11 cellular contexts compared by ENCODE assay signal in the genomic region with DNA sequence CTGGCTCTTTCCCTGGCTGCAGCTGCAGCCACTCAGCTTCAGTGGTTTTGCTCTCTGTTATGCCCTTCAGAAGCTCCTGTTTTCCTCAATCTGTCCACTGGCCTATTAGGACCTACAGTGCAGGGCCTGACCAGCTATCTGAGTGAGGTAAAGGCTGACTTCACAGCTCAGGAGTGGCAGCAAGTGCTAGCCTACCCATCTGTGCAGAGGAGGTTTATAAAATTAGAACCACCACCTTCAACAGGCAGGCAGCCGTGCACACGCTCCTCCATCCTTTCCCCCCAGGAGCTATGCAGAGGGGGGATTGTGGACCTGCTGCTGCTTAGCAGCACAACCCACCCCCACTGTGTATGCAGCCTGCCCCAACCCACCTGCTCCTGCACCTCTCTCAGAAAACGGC. TPM values are rescaled to one million over a fixed set of nuclear protein-coding genes. Genes with fewer than 3 reads are reported as not detected.
DNase-seq lines count a peak whose midpoint lies in the region; ATAC-seq and TF ChIP-seq lines count a peak whose summit lies in the region.
"Had no signal": no experiment of that assay in that cellular context is flagged by ENCODE, and none has a peak within 500 bp of the region (broad histone marks: within the 10 kb centered on the region; RNA-seq: fewer than 3 reads in every experiment).

No MANE protein-coding gene starts in this region.

- H3K4me1 ChIP-seq in CD4-positive, alpha-beta memory T cell (ENCODE audit: insufficient read depth, low read length): peaks cover 52% of the 10 kb centered on the region
- H3K4me1 ChIP-seq in Panc1 (ENCODE audit: control insufficient read depth, insufficient read depth, low read length) (peaks cover under 1% of the 10 kb centered on the region; the same call in 1 of the 2 replicates), HAP-1 (peaks cover 13% of the 10 kb centered on the region)

- peak overlapping the region in 4 of 7 donors; percentile 29 to 80 (median 55) for H3K27ac Mint-ChIP-seq in CD4-positive, alpha-beta memory T cell

- no peaks in the 10 kb centered on the region for H3K27me3 Mint-ChIP-seq in CD4-positive, alpha-beta memory T cell

- DNase-seq in CD4-positive, alpha-beta memory T cell: no peak
- DNase-seq in Panc1 (ENCODE audit: low read depth, low spot score): no peak
- peak; percentile 47 for DNase-seq in myocyte (ENCODE audit: low read depth)
- DNase-seq in HAP-1 (ENCODE audit: low spot score in 2 of 2): no peak
- no peak for DNase-seq in NCI-H146 (lab: John Stamatoyannopoulos, UW)
- no peak for DNase-seq in GM20000 (ENCODE audit: low spot score)
- DNase-seq: activated CD8-positive, alpha-beta memory T cell treated with anti-CD3 and anti-CD28 coated beads for 24 hours had no signal

- H3K27ac ChIP-seq in CD4-positive, alpha-beta memory T cell (ENCODE audit: low read depth, low read length): no peak overlapping the region
- no peak overlapping the region for H3K27ac ChIP-seq in Panc1 (ENCODE audit: low read length)
- peak overlapping the region; percentile 86 for H3K27ac ChIP-seq in cingulate gyrus (ENCODE audit: low read depth, low read length)

- in situ Hi-C loops in Panc1 (cut with HindIII; ENCODE audit: low pct_unique_long_range_greater_than_20kb, low sequenced_read_pairs) (no loop called here), HAP-1 (cut with MboI; ENCODE audit: low sequenced_read_pairs) (no loop called here)

- CTCF ChIA-PET in CD4-positive, alpha-beta memory T cell (lab: Charles Lee; ENCODE audit: partially characterized antibody): interaction anchor here (0.9 kb wide), 1 partner anchor 11 kb away, joined by 3 read pairs; no protein-coding TSS in a partner anchor
- CTCF ChIA-PET in Panc1 (lab: Charles Lee): no interaction called here

- no TSS peak for BruUV-seq in Panc1 (replicated peaks; lab: Mats Ljungman, UMichigan)

- H3K36me3 Mint-ChIP-seq in CD4-positive, alpha-beta memory T cell: peaks cover 51 to 86% of the 10 kb centered on the region in 2 donors

- ATAC-seq in Panc1: 0 out of 2 replicates have a peak, but pooled peaks have one; percentile 54
- ATAC-seq in HG03097 (IDR thresholded peaks at IDR 0.05; ENCODE audit: low FRiP score, unreplicated experiment): no peak

- H3K9me3 Mint-ChIP-seq in CD4-positive, alpha-beta memory T cell: no peaks in the 10 kb centered on the region
- H3K9me3 Mint-ChIP-seq: CD14-positive monocyte had no signal

- intact Hi-C loops in CD4-positive, alpha-beta memory T cell (cut with micrococcal nuclease): no loop called here
- intact Hi-C loops in Panc1 (cut with micrococcal nuclease; ENCODE audit: unreplicated experiment): no loop called here

- POLR2A ChIA-PET in CD4-positive, alpha-beta memory T cell (lab: Charles Lee; ENCODE audit: partially characterized antibody): no interaction called here
- POLR2A ChIA-PET in Panc1 (lab: Charles Lee): no interaction called here

- H3K4me3 Mint-ChIP-seq in CD4-positive, alpha-beta memory T cell: peak overlapping the region in 2 of 8 donors; percentile 15 to 35
- H3K4me3 Mint-ChIP-seq: CD14-positive monocyte had no signal

- no peak overlapping the region for H3K4me3 ChIP-seq in CD4-positive, alpha-beta memory T cell (ENCODE audit: low read length in 2 of 2)
- H3K4me3 ChIP-seq in Panc1 (ENCODE audit: low read depth in 2 of 2, low read length in 2 of 2) (no peak overlapping the region), HAP-1 (no peak overlapping the region)

- peaks cover 67% of the 10 kb centered on the region for H3K36me3 ChIP-seq in CD4-positive, alpha-beta memory T cell (ENCODE audit: insufficient read depth, low read length)
- H3K36me3 ChIP-seq in Panc1 (ENCODE audit: control insufficient read depth, insufficient read depth, low read length) (peaks cover 27% of the 10 kb centered on the region), HAP-1 (replicated peaks) (peaks cover 64% of the 10 kb centered on the region)

- H3K27me3 ChIP-seq in CD4-positive, alpha-beta memory T cell (ENCODE audit: insufficient read depth, low read length): no peaks in the 10 kb centered on the region
- no peaks in the 10 kb centered on the region for H3K27me3 ChIP-seq in Panc1 (ENCODE audit: control insufficient read depth, insufficient read depth, low read length)
- H3K27me3 ChIP-seq in HAP-1 (ENCODE audit: low read depth): no peaks in the 10 kb centered on the region

- H3K9me3 ChIP-seq in CD4-positive, alpha-beta memory T cell (ENCODE audit: control insufficient read depth in 1 of 2, low read length in 2 of 2): no peaks in the 10 kb centered on the region
- H3K9me3 ChIP-seq in Panc1 (ENCODE audit: control insufficient read depth, insufficient read depth, low read depth, low read length) (no peaks in the 10 kb centered on the region), HAP-1 (no peaks in the 10 kb centered on the region)

- H3K4me1 Mint-ChIP-seq in CD4-positive, alpha-beta memory T cell: peaks cover 29 to 67% (median 48%) of the 10 kb centered on the region in 4 donors

- TF ChIP-seq CTCF in Panc1 (IDR thresholded peaks at IDR 0.05) (no peak), GM20000 (IDR thresholded peaks at IDR 0.05; ENCODE audit: extremely low read depth, missing control alignments) (no peak)

RNA-seq across cellular contexts. Expression of a gene that starts 8.3 kb away (rescaled TPM):
- total RNA-seq in CD4-positive, alpha-beta memory T cell: 100 to 1,000 TPM; 240 to 247 TPM
- polyA plus RNA-seq in CD4-positive, alpha-beta memory T cell: 100 to 1,000 TPM in 1 of 2 donors, 10 to 100 TPM in 1; 64.4 to 162 TPM
- 136 TPM for total RNA-seq in Panc1 (2021; ENCODE audit: unreplicated experiment)
- 88.1 TPM for polyA plus RNA-seq in Panc1 (2012; ENCODE audit: insufficient read length)
- 42.4 and 48.1 TPM in 2 replicates for total RNA-seq in myocyte
- polyA plus RNA-seq in myocyte (2012): 44.2 TPM

RNA-seq across cellular contexts. Expression of a gene that starts 32.1 kb away (rescaled TPM):
- total RNA-seq in CD4-positive, alpha-beta memory T cell: not detected
- not detected for polyA plus RNA-seq in CD4-positive, alpha-beta memory T cell
- total RNA-seq in Panc1 (2021; ENCODE audit: unreplicated experiment) (0.21 TPM), myocyte (0.11 and 0.16 TPM in 2 replicates)
- polyA plus RNA-seq in Panc1 (2012; ENCODE audit: insufficient read length): 0.56 TPM
- polyA plus RNA-seq in myocyte (2012): 0.10 TPM
- total RNA-seq: epithelial cell of proximal tubule had no signal
- polyA plus RNA-seq: CD14-positive monocyte had no signal

RNA-seq across cellular contexts. Expression of a gene that starts 41.2 kb away (rescaled TPM):
- total RNA-seq in CD4-positive, alpha-beta memory T cell: 100 to 1,000 TPM; 112 to 132 TPM
- 10 to 100 TPM in 1 of 2 donors, 1 to 10 TPM in 1; 6.4 to 18.6 TPM for polyA plus RNA-seq in CD4-positive, alpha-beta memory T cell
- total RNA-seq in Panc1 (2021; ENCODE audit: unreplicated experiment) (96.0 TPM), myocyte (35.7 and 37.0 TPM in 2 replicates)
- polyA plus RNA-seq in Panc1 (2012; ENCODE audit: insufficient read length): 153 TPM
- polyA plus RNA-seq in myocyte (2012): 115 TPM
